ENCODE assay signal across 24 cellular contexts in the genomic region with DNA sequence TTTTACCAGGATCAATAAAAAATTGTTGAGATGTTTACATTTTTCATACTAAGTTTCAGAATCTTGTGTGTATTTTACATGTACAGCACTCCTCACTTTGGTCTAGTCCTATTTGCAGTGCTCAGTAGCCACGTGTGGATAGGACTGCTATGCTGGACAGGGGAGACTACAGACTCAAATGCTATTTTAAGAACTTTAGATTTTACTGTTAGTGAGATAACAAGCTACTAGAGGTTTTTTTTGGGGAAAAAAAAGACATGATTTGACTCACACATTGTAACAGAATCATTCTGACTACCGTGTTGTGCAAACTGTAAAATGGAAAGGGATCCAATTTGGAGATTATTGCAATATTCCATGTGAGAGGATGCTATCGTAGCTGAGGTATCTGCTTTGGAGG.
"Had no signal": no experiment of that assay in that cellular context is flagged by ENCODE, and none has a peak within 500 bp of the region (broad histone marks: within the 10 kb centered on the region; RNA-seq: fewer than 3 reads in every experiment).

No MANE protein-coding gene starts in this region.

- H3K4me2 ChIP-seq: PC-9 had no signal

- H3K27ac Mint-ChIP-seq: activated CD4-positive, alpha-beta T cell treated with anti-CD3 and anti-CD28 coated beads, Interleukin-2, amount 10 ng/mL, durations not matched to agents 24 days and 14 days; activated naive CD4-positive, alpha-beta T cell treated with anti-CD3 and anti-CD28 coated beads for 36 hours; activated naive CD8-positive, alpha-beta T cell; activated T-helper 17 cell treated with anti-CD3 and anti-CD28 coated beads, Interleukin-2, amount 50 U/mL, for 72 hours; brain; T-helper 17 cell; WTC11 had no signal

- H3K4me1 Mint-ChIP-seq: activated CD4-positive, alpha-beta T cell treated with anti-CD3 and anti-CD28 coated beads, Interleukin-2, amount 10 ng/mL, durations not matched to agents 24 days and 14 days; activated T-helper 17 cell treated with anti-CD3 and anti-CD28 coated beads, Interleukin-2, amount 50 U/mL, for 72 hours; brain; central memory CD8-positive, alpha-beta T cell; T-helper 17 cell; WTC11 had no signal

- H3K4me3 Mint-ChIP-seq: activated CD4-positive, alpha-beta T cell treated with anti-CD3 and anti-CD28 coated beads, Interleukin-2, amount 10 ng/mL, durations not matched to agents 24 days and 14 days; activated naive CD4-positive, alpha-beta T cell treated with anti-CD3 and anti-CD28 coated beads for 36 hours; activated naive CD8-positive, alpha-beta T cell; activated T-cell treated with anti-CD3 and anti-CD28 coated beads, Interleukin-2, amount 50 U/mL, for 4 hours; activated T-helper 17 cell treated with anti-CD3 and anti-CD28 coated beads, Interleukin-2, amount 50 U/mL, for 72 hours; brain; central memory CD8-positive, alpha-beta T cell; T-helper 17 cell; WTC11 had no signal

- ATAC-seq: activated T-cell treated with anti-CD3 and anti-CD28 coated beads, Interleukin-2, amount 50 U/mL, for 4 hours; activated T-helper 17 cell treated with anti-CD3 and anti-CD28 coated beads, Interleukin-2, amount 50 U/mL, for 72 hours; T-helper 17 cell; WTC11 had no signal

- H3K9me3 Mint-ChIP-seq: activated CD4-positive, alpha-beta T cell treated with anti-CD3 and anti-CD28 coated beads, Interleukin-2, amount 10 ng/mL, durations not matched to agents 24 days and 14 days; activated naive CD4-positive, alpha-beta T cell treated with anti-CD3 and anti-CD28 coated beads for 36 hours; brain; WTC11 had no signal

- H3K27me3 Mint-ChIP-seq: activated CD4-positive, alpha-beta T cell treated with anti-CD3 and anti-CD28 coated beads, Interleukin-2, amount 10 ng/mL, durations not matched to agents 24 days and 14 days; activated naive CD8-positive, alpha-beta T cell; activated T-helper 17 cell treated with anti-CD3 and anti-CD28 coated beads, Interleukin-2, amount 50 U/mL, for 72 hours; brain; central memory CD8-positive, alpha-beta T cell; T-helper 17 cell had no signal

- H3K36me3 Mint-ChIP-seq: activated naive CD8-positive, alpha-beta T cell; brain; WTC11 had no signal

- H3K27ac ChIP-seq: PC-9 had no signal

- H2AFZ ChIP-seq: PC-9 had no signal

- H3K4me3 ChIP-seq: PC-9 had no signal

- DNase-seq: activated CD4-positive, alpha-beta T cell treated with anti-CD3 and anti-CD28 coated beads for 1 hour; activated CD4-positive, alpha-beta T cell treated with anti-CD3 and anti-CD28 coated beads, Interleukin-2, amount 10 ng/mL, durations not matched to agents 24 days and 14 days; activated CD4-positive, alpha-beta T cell treated with anti-CD3 and anti-CD28 coated beads, Interleukin-2, amount 50 U/mL, for 48 hours; activated gamma-delta T cell; activated naive CD4-positive, alpha-beta T cell treated with anti-CD3 and anti-CD28 coated beads for 36 hours; activated T-cell treated with anti-CD3 and anti-CD28 coated beads, Interleukin-2, amount 50 U/mL, for 4 hours; amygdala; cortex of kidney; MV-4-11; NCI-H1105 treated with DMSO at 0.1 percent for 48 hours; NCI-H1436 treated with DMSO at 0.1 percent for 48 hours; NCI-H187; NCI-H2081; NCI-H510A treated with DMSO at 0.1 percent for 48 hours; NCI-H69; SIG-M5; T-helper 17 cell; T-helper 9 cell had no signal
